ENCODE assay signal across 10 cellular contexts in the genomic region with DNA sequence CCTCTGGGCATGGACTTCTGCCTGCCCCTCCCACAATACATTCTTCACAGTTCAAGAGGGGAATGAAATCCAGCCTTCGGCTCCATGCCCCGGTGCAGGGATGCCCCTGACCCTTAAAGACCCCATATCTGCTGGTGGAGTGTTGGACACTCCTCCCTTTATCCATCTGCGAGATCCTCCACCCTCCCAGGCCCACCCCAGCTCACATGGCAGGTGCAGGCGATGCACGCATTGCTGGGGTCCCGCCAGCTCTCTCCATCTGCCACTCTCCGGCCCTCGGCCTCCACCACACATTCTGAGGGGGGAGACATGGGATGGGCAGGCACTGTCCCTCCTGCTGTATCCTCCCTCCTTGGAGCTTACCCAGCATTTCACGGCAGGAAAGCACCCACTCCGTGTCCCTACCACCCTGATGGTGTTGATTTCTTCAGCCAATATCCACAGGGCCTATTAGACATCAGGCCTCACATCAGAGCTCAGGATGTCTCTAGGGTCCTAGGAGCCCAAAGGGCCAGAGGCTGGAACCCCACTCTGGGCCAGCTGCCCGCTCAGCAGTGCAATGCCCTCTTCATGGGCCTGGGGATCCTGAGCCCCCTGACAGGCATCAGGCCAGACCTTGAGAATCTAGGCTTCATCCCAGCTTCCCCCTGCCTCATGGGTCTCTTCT. TPM values are rescaled to one million over a fixed set of nuclear protein-coding genes. Genes with fewer than 3 reads are reported as not detected.
"Had no signal": no experiment of that assay in that cellular context is flagged by ENCODE, and none has a peak within 500 bp of the region (broad histone marks: within the 10 kb centered on the region; RNA-seq: fewer than 3 reads in every experiment).

No MANE protein-coding gene starts in this region.

- DNase-seq: activated naive CD4-positive, alpha-beta T cell treated with anti-CD3 and anti-CD28 coated beads, Interleukin-2, amount 50 U/mL, for 16 hours; activated T-cell treated with anti-CD3 and anti-CD28 coated beads for 4 hours; naive B cell had no signal

- H3K36me3 ChIP-seq: brain microvascular endothelial cell, prostate gland, right lobe of liver, suprapubic skin, upper lobe of left lung had no signal

- H3K4me3 ChIP-seq: prostate gland, right lobe of liver, SK-N-MC, suprapubic skin, upper lobe of left lung had no signal

- H3K27ac ChIP-seq: brain microvascular endothelial cell, foreskin keratinocyte, prostate gland, right lobe of liver, SK-N-MC, suprapubic skin, upper lobe of left lung had no signal

- H3K4me1 ChIP-seq: foreskin keratinocyte, prostate gland, right lobe of liver, suprapubic skin, upper lobe of left lung had no signal

- H3K9me3 ChIP-seq: prostate gland, right lobe of liver, suprapubic skin, upper lobe of left lung had no signal

- H3K27me3 ChIP-seq: brain microvascular endothelial cell, foreskin keratinocyte, right lobe of liver, suprapubic skin, upper lobe of left lung had no signal

RNA-seq across cellular contexts. Expression of a gene that starts 29.6 kb away (rescaled TPM):
- total RNA-seq: foreskin keratinocyte had no signal
